ENCODE assay signal across 8 cellular contexts in the genomic region with DNA sequence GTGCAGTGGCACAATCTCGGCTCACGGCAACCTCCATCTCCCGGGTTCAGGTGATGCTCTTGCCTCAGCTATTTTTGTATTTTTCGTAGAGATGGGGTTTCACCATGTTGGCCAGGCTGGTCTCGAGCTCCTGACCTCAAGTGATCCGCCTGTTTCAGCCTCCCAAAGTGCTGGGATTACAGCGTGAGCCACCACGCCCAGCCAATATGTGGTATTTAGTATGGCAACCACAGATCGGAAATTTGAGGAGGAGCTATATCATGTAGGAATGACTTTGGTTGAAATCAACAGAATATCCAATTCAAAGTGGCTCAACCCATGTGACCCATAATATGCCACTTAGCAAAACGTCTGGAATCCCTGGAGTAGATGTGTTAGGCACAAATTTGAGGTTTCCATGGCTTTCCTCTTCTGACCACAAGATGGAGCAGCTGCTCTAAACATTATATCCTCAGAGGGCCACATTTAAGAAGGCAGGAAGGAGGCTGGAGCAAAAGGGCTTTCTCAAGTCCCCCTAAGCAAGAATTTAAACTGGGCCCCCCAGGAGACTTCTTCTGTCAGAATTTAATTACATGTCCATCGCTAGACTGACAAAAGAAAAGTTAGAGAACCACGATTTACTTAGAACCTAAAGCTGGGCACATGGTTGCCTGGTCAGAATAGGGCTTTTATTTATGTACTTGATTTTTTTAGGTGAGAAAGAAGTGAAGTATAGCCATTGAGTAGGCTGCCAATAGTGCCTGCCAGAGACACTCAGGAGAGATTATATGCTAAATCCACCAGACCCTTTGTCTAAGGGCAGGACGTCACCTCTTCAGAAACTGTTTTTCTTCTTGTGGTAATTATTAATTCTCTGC. TPM values are rescaled to one million over a fixed set of nuclear protein-coding genes. Genes with fewer than 3 reads are reported as not detected.
DNase-seq lines count a peak whose midpoint lies in the region; ATAC-seq, FAIRE-seq and TF ChIP-seq lines count a peak whose summit lies in the region.

No MANE protein-coding gene starts in this region.

- H3K4me2 ChIP-seq in GM23338: no peak overlapping the region

- intact Hi-C loops in mucosa of descending colon (cut with DNase I, micrococcal nuclease) (loop anchor here in 1 of 2 donors (5.0 kb wide), 1 partner anchor 417 kb away; no protein-coding TSS in a partner anchor), upper lobe of right lung (cut with DNase I) (no loop called here)

- ATAC-seq in GM23338 (peak; percentile 93), mucosa of descending colon (peak; percentile 85), upper lobe of right lung (peak; percentile 92), GM21737 (IDR thresholded peaks at IDR 0.05; ENCODE audit: unreplicated experiment) (no peak)

- H3K27ac Mint-ChIP-seq in GM23338: no peak overlapping the region

- no peaks in the 10 kb centered on the region for H3K79me2 ChIP-seq in GM23338 (replicated peaks; ENCODE audit: insufficient read depth)

- DNase-seq in GM23338 (ENCODE audit: low spot score): peak; percentile 87
- peak; percentile 70 for DNase-seq in NCI-H2171 (lab: John Stamatoyannopoulos, UW)
- DNase-seq in epithelial cell of esophagus (ENCODE audit: low read depth): peak; percentile 73
- peak in 1 of 3 donors; percentile 72 for DNase-seq in mucosa of descending colon
- DNase-seq in upper lobe of right lung: no peak

- no peaks in the 10 kb centered on the region for H4K20me1 ChIP-seq in GM23338 (replicated peaks; ENCODE audit: insufficient read depth)

- H3K36me3 Mint-ChIP-seq in GM23338 (ENCODE audit: low read depth): no peaks in the 10 kb centered on the region; the same call in 2 of the 3 replicates

- H3K27ac ChIP-seq in C4-2B (peak overlapping the region; percentile 15; the same call in 1 of the 2 replicates), GM23338 (ENCODE audit: low read depth) (no peak overlapping the region), upper lobe of right lung (no peak overlapping the region)

- no peaks in the 10 kb centered on the region for H3K9me2 ChIP-seq in GM23338 (ENCODE audit: insufficient read depth)

- H2AFZ ChIP-seq in GM23338: no peak overlapping the region

- H3K4me1 Mint-ChIP-seq in GM23338: peaks cover 6% of the 10 kb centered on the region

- H3F3A ChIP-seq in GM23338 (replicated peaks; ENCODE audit: low read depth): no peaks in the 10 kb centered on the region

- no peak overlapping the region for H3K4me3 Mint-ChIP-seq in GM23338

- 0 out of 2 replicates have a peak, but pooled peaks cover 13% of the 10 kb centered on the region for H3K4me1 ChIP-seq in GM23338 (ENCODE audit: insufficient read depth)
- no peaks in the 10 kb centered on the region for H3K4me1 ChIP-seq in mucosa of descending colon (ENCODE audit: low read depth)
- no peaks in the 10 kb centered on the region for H3K4me1 ChIP-seq in upper lobe of right lung

- H3K27me3 ChIP-seq in GM23338 (ENCODE audit: insufficient read depth): no peaks in the 10 kb centered on the region
- H3K27me3 ChIP-seq in upper lobe of right lung: no peaks in the 10 kb centered on the region

- H3K9me3 ChIP-seq in mucosa of descending colon: no peaks in the 10 kb centered on the region
- no peaks in the 10 kb centered on the region for H3K9me3 ChIP-seq in upper lobe of right lung

- peak; percentile 89 for FAIRE-seq in TTC549 (lab: Jason Lieb, UNC)

- no peak overlapping the region for H3K4me3 ChIP-seq in GM23338
- no peak overlapping the region for H3K4me3 ChIP-seq in epithelial cell of esophagus (ENCODE audit: low read length)
- no peak overlapping the region for H3K4me3 ChIP-seq in mucosa of descending colon
- no peak overlapping the region for H3K4me3 ChIP-seq in upper lobe of right lung

- no peaks in the 10 kb centered on the region for H3K27me3 Mint-ChIP-seq in GM23338 (ENCODE audit: insufficient read depth, low read depth, poor library complexity)

- H3K36me3 ChIP-seq in GM23338 (ENCODE audit: insufficient read depth) (no peaks in the 10 kb centered on the region), mucosa of descending colon (ENCODE audit: low read depth) (no peaks in the 10 kb centered on the region), upper lobe of right lung (no peaks in the 10 kb centered on the region)

- no peaks in the 10 kb centered on the region for H3K9me3 Mint-ChIP-seq in GM23338

- peak; percentile 83 for TF ChIP-seq CTCF in C4-2B (conservative IDR thresholded peaks at IDR 0.05)
- peak; percentile 93 to 95 for TF ChIP-seq CTCF in GM23338 (conservative IDR thresholded peaks at IDR 0.05; ENCODE audit: low read depth in 2 of 2)
- TF ChIP-seq CTCF in epithelial cell of esophagus (IDR thresholded peaks at IDR 0.05; ENCODE audit: insufficient read depth, low read depth, low read length, missing control alignments): peak; percentile 86
- TF ChIP-seq CTCF in mucosa of descending colon (IDR thresholded peaks at IDR 0.05): peak; percentile 70
- peak; percentile 85 for TF ChIP-seq CTCF in upper lobe of right lung (IDR thresholded peaks at IDR 0.05)

TF ChIP-seq in GM23338, 12 proteins besides CTCF, POLR2A, EP300 and RAD21 (continues in another document):
- TF ChIP-seq EZH2phosphoT487 (IDR thresholded peaks at IDR 0.05; ENCODE audit: unreplicated experiment) (no peak), ZNF114 (CRISPR knock-in tag; IDR thresholded peaks at IDR 0.05) (no peak), EZH2 (IDR thresholded peaks at IDR 0.05; ENCODE audit: low read depth, unreplicated experiment) (no peak), ZNF462 (CRISPR knock-in tag; IDR thresholded peaks at IDR 0.05) (no peak), JUNB (IDR thresholded peaks at IDR 0.05; ENCODE audit: unreplicated experiment) (no peak)
- TF ChIP-seq, protein P1, sequence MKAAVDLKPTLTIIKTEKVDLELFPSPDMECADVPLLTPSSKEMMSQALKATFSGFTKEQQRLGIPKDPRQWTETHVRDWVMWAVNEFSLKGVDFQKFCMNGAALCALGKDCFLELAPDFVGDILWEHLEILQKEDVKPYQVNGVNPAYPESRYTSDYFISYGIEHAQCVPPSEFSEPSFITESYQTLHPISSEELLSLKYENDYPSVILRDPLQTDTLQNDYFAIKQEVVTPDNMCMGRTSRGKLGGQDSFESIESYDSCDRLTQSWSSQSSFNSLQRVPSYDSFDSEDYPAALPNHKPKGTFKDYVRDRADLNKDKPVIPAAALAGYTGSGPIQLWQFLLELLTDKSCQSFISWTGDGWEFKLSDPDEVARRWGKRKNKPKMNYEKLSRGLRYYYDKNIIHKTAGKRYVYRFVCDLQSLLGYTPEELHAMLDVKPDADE (IDR thresholded peaks at IDR 0.05): no peak

RNA-seq across cellular contexts. Expression of gene ITSN2, which starts 49.6 kb away (rescaled TPM):
- total RNA-seq in GM23338 (2014; rRNA removed; shearing (Covaris generic)): 14.0 and 17.1 TPM in 2 replicates
- 15.5 and 17.8 TPM in 2 replicates for polyA plus RNA-seq in GM23338 (2016; fragmentation: Nextera tagmentation; extraction: Ambion mirVana)
- 10 to 100 TPM; 48.4 to 82.8 (median 54.0) TPM for total RNA-seq in mucosa of descending colon
- total RNA-seq in upper lobe of right lung: 104 TPM
